In the genomic region with DNA sequence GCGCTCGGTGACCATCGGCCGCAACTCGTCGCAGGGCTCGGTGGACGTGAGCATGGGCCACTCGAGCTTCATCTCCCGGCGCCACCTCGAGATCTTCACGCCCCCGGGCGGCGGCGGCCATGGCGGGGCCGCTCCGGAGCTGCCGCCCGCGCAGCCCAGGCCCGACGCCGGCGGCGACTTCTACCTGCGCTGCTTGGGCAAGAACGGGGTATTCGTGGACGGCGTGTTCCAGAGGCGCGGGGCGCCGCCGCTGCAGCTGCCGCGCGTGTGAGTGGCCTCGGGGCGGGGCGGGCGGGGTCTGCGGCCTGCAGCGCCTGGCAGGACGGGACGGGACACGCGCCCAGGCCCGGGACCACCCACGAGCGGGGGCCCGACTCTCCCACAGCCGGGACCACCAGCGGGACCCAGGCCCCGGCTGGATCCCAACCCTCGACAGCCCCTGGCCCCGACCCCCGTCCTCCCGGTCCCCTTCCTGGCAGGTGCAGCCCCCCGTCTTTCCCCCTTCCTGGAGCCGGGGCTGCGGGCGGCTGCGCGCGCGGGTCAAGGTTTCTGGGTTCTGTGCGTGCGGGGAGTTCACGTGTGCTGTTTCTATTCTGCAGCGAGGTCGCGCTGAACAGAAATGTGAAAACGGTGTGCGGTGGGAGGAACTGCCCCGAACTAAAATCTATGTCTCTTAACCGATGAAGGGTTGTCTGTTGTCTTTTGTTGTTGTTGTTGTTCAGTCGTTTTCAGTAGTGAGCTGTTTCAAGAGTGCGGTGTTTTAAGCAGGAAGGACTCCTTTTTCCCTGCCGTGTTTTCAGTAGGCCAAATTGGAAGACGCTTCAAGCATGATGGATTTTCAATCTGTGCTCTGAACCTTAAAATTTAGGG, we compare ENCODE assay signal across 8 cellular contexts. TPM values are rescaled to one million over a fixed set of nuclear protein-coding genes. Genes with fewer than 3 reads are reported as not detected.
DNase-seq lines count a peak whose midpoint lies in the region; ATAC-seq and TF ChIP-seq lines count a peak whose summit lies in the region.

No MANE protein-coding gene starts in this region.

- POLR2A ChIA-PET in naive thymus-derived CD4-positive, alpha-beta T cell (lab: Charles Lee) = interaction anchor here (0.6 to 2.5 kb wide), 10 partner anchors 10 to 265 kb away, joined by 3 to 11 read pairs (median 5); a partner anchor contains a TSS

- DNase-seq in NCI-H510A treated with DMSO at 0.1 percent for 48 hours (lab: John Stamatoyannopoulos, UW) = peak; percentile 73
- DNase-seq in NCI-H510A (lab: John Stamatoyannopoulos, UW) = no peak
- DNase-seq in Kasumi-1 (lab: John Stamatoyannopoulos, UW) = peak; percentile 37 to 60
- DNase-seq in activated CD8-positive, alpha-beta memory T cell treated with anti-CD3 and anti-CD28 coated beads for 24 hours = peak; percentile 74
- no peak for DNase-seq in epithelial cell of prostate (ENCODE audit: low read depth, low spot score)
- DNase-seq in naive thymus-derived CD4-positive, alpha-beta T cell = peak in 8 of 9 donors; percentile 21 to 53 (median 37)
- peak; percentile 27 to 90 for DNase-seq in upper lobe of left lung
- DNase-seq in AG08395 (ENCODE audit: low spot score) = no peak

- WGBS in upper lobe of left lung, 2 donors = 0 to 1% methylated on average over 23 to 25 of the region's 84 CpGs

- peak; percentile 28 for ATAC-seq in naive thymus-derived CD4-positive, alpha-beta T cell
- ATAC-seq in upper lobe of left lung (ENCODE audit: low FRiP score in 2 of 2) = peak in 1 of 2 donors; percentile 21

- H3K4me1 Mint-ChIP-seq in naive thymus-derived CD4-positive, alpha-beta T cell = peaks cover 15 to 48% (median 38%) of the 10 kb centered on the region in 7 donors

- H3K4me1 ChIP-seq in naive thymus-derived CD4-positive, alpha-beta T cell (ENCODE audit: control insufficient read depth in 2 of 2, insufficient read depth in 2 of 2, low read length in 2 of 2) = peaks cover 11 to 20% of the 10 kb centered on the region in 2 donors
- H3K4me1 ChIP-seq in upper lobe of left lung = peaks cover 35 to 47% (median 41%) of the 10 kb centered on the region in 4 donors

- no peaks in the 10 kb centered on the region for H3K36me3 ChIP-seq in naive thymus-derived CD4-positive, alpha-beta T cell (ENCODE audit: control insufficient read depth in 2 of 3, insufficient read depth in 3 of 3, low read length in 3 of 3)
- H3K36me3 ChIP-seq in upper lobe of left lung = no peaks in the 10 kb centered on the region

- peak overlapping the region; percentile 50 for H3K4me3 ChIP-seq in naive thymus-derived CD4-positive, alpha-beta T cell (ENCODE audit: low read length)
- H3K4me3 ChIP-seq in upper lobe of left lung = peak overlapping the region; percentile 70 to 93 (median 88)

- no peak for TF ChIP-seq EP300 in upper lobe of left lung (IDR thresholded peaks at IDR 0.05)

- H3K27ac Mint-ChIP-seq in naive thymus-derived CD4-positive, alpha-beta T cell = peak overlapping the region; percentile 71 to 93 (median 86)

- intact Hi-C loops in naive thymus-derived CD4-positive, alpha-beta T cell (cut with micrococcal nuclease) = loop anchor here in 1 of 2 donors (1.0 kb wide), 1 partner anchor 31 kb away; no protein-coding TSS in a partner anchor

- no peak for TF ChIP-seq CTCF in upper lobe of left lung (IDR thresholded peaks at IDR 0.05)

- no peaks in the 10 kb centered on the region for H3K9me3 Mint-ChIP-seq in naive thymus-derived CD4-positive, alpha-beta T cell

- no peak for TF ChIP-seq POLR2A in upper lobe of left lung (IDR thresholded peaks at IDR 0.05)

- H3K4me3 Mint-ChIP-seq in naive thymus-derived CD4-positive, alpha-beta T cell = peak overlapping the region; percentile 82 to 99 (median 93)

- no peaks in the 10 kb centered on the region for H3K9me3 ChIP-seq in naive thymus-derived CD4-positive, alpha-beta T cell (ENCODE audit: control insufficient read depth in 2 of 3, low read length in 3 of 3)
- no peaks in the 10 kb centered on the region for H3K9me3 ChIP-seq in upper lobe of left lung

- H3K27me3 Mint-ChIP-seq in naive thymus-derived CD4-positive, alpha-beta T cell = no peaks in the 10 kb centered on the region

- H3K36me3 Mint-ChIP-seq in naive thymus-derived CD4-positive, alpha-beta T cell = peaks cover 0 to 9% (median 4%) of the 10 kb centered on the region in 5 donors

- peak overlapping the region; percentile 86 for H3K27ac ChIP-seq in epithelial cell of prostate
- peak overlapping the region; percentile 62 for H3K27ac ChIP-seq in naive thymus-derived CD4-positive, alpha-beta T cell (ENCODE audit: low read depth, low read length)
- peak overlapping the region; percentile 84 to 93 (median 87) for H3K27ac ChIP-seq in upper lobe of left lung

- no peaks in the 10 kb centered on the region for H3K27me3 ChIP-seq in naive thymus-derived CD4-positive, alpha-beta T cell (ENCODE audit: control insufficient read depth in 2 of 2, insufficient read depth in 2 of 2, low read length in 2 of 2)
- H3K27me3 ChIP-seq in upper lobe of left lung = no peaks in the 10 kb centered on the region

- CTCF ChIA-PET in naive thymus-derived CD4-positive, alpha-beta T cell (lab: Charles Lee) = no interaction called here

RNA-seq across cellular contexts. Expression of a gene that starts 0.7 kb away (rescaled TPM):
- total RNA-seq in naive thymus-derived CD4-positive, alpha-beta T cell = 10 to 100 TPM; 36.5 to 67.1 (median 48.4) TPM
- polyA plus RNA-seq in naive thymus-derived CD4-positive, alpha-beta T cell = 1 to 10 TPM; 4.2 to 4.8 TPM
- 10 to 100 TPM; 50.8 to 92.7 (median 58.9) TPM for total RNA-seq in upper lobe of left lung

Comparison
In these comparisons a context has a peak if more than half of its experiments do, and no peak if none do; other contexts are left out.
1. DNase-seq: peak in NCI-H510A treated with DMSO at 0.1 percent for 48 hours (single experiment), Kasumi-1 (2 of 2), activated CD8-positive, alpha-beta memory T cell treated with anti-CD3 and anti-CD28 coated beads for 24 hours (single experiment), naive thymus-derived CD4-positive, alpha-beta T cell (8 of 9) and upper lobe of left lung (2 of 2); none in NCI-H510A (single experiment), epithelial cell of prostate (single experiment) and AG08395 (single experiment).
2. Peak in every context shown above with its lines, with median percentiles within 50 percentile points of each other: H3K27ac ChIP-seq.